8 cellular contexts compared by ENCODE assay signal in genomic region chr1:99969260-99969728, GRCh38. TPM values are rescaled to one million over a fixed set of nuclear protein-coding genes. Genes with fewer than 3 reads are reported as not detected.
DNase-seq lines count a peak whose midpoint lies in the region; ATAC-seq and TF ChIP-seq lines count a peak whose summit lies in the region.

No MANE protein-coding gene starts in this region.

- CTCF ChIA-PET in WTC11 (lab: Charles Lee) = interaction anchor here (1.6 kb wide), 1 partner anchor 12 kb away, joined by 4 read pairs; no protein-coding TSS in a partner anchor

- H3K36me3 ChIP-seq in heart right ventricle (peaks cover 0 to 7% (median 0%) of the 10 kb centered on the region in 9 donors), skeletal muscle satellite cell (ENCODE audit: insufficient read depth, low read length) (no peaks in the 10 kb centered on the region)

- no peaks in the 10 kb centered on the region for H3K27me3 ChIP-seq in heart right ventricle
- no peaks in the 10 kb centered on the region for H3K27me3 ChIP-seq in skeletal muscle satellite cell (ENCODE audit: control insufficient read depth, insufficient read depth, low read length)

- H3K4me1 ChIP-seq in heart right ventricle (peaks cover 0 to 24% (median 11%) of the 10 kb centered on the region in 9 donors), skeletal muscle satellite cell (ENCODE audit: control insufficient read depth, insufficient read depth, low read length) (peaks cover 20% of the 10 kb centered on the region)

- H3K27me3 Mint-ChIP-seq in WTC11 (ENCODE audit: low read depth) = no peaks in the 10 kb centered on the region

- peak overlapping the region; percentile 99 for H3K4me3 Mint-ChIP-seq in WTC11

- H3K27ac Mint-ChIP-seq in WTC11 = peak overlapping the region; percentile 25

- peak; percentile 0 for DNase-seq in stimulated activated CD8-positive, alpha-beta memory T cell treated with anti-CD3 and anti-CD28 coated beads, Interleukin-15, amount 100 ng/mL, for 1 hour (ENCODE audit: low read depth)
- no peak for DNase-seq in stimulated activated CD8-positive, alpha-beta memory T cell treated with anti-CD3 and anti-CD28 coated beads, Interleukin-4, amount 100 ng/mL, for 48 hours
- DNase-seq in WTC11 (ENCODE audit: low spot score) (no peak), heart right ventricle (no peak), SW 1271 (lab: John Stamatoyannopoulos, UW) (no peak), NCI-H2196 (lab: John Stamatoyannopoulos, UW; ENCODE audit: unreplicated experiment) (no peak)

- intact Hi-C loops in heart right ventricle (cut with DNase I) = no loop called here

- no peak for TF ChIP-seq CTCF in WTC11 (IDR thresholded peaks at IDR 0.05)
- TF ChIP-seq CTCF in heart right ventricle (IDR thresholded peaks at IDR 0.05) = no peak

- WGBS in heart right ventricle, 2 donors = 19 to 22% methylated on average over 6 of the region's 6 CpGs

- ATAC-seq in HG03108 (IDR thresholded peaks at IDR 0.05; ENCODE audit: unreplicated experiment) = peak; percentile 8
- no peak; the same call in 1 of the 2 replicates for ATAC-seq in WTC11
- peak in 5 of 8 donors; percentile 5 to 39 (median 23) for ATAC-seq in heart right ventricle

- H3K4me1 Mint-ChIP-seq in WTC11 = peaks cover 22% of the 10 kb centered on the region

- H3K27ac ChIP-seq in heart right ventricle = peak overlapping the region in 9 of 10 donors; percentile 51 to 91 (median 74)

- no peaks in the 10 kb centered on the region for H3K9me3 ChIP-seq in heart right ventricle
- no peaks in the 10 kb centered on the region for H3K9me3 ChIP-seq in skeletal muscle satellite cell (replicated peaks; ENCODE audit: low read length)

- H3K9ac ChIP-seq in skeletal muscle satellite cell (ENCODE audit: low read depth, low read length) = peak overlapping the region; percentile 89

- H3K4me2 ChIP-seq in skeletal muscle satellite cell (ENCODE audit: low read length) = peak overlapping the region; percentile 95

- POLR2A ChIA-PET in WTC11 (lab: Charles Lee) = interaction anchor here (0.6 to 1.6 kb wide), 6 partner anchors 10 to 382 kb away, joined by 3 to 8 read pairs (median 4); partner anchors contain the start of genes AGL, SASS6 and TRMT13

- peak overlapping the region; percentile 67 to 98 (median 86) for H3K4me3 ChIP-seq in heart right ventricle
- peak overlapping the region; percentile 97 for H3K4me3 ChIP-seq in skeletal muscle satellite cell (ENCODE audit: low read length)

- no peaks in the 10 kb centered on the region for H3K9me3 Mint-ChIP-seq in WTC11

- no peaks in the 10 kb centered on the region for H3K36me3 Mint-ChIP-seq in WTC11

TF ChIP-seq in WTC11, 78 proteins besides CTCF, POLR2A, EP300 and RAD21 (continues in another document):
- TF ChIP-seq ATF3 (CRISPR knock-in tag; conservative IDR thresholded peaks at IDR 0.05) (no peak), ARID4B (CRISPR knock-in tag; IDR thresholded peaks at IDR 0.05; ENCODE audit: borderline replicate concordance) (no peak), AFF4 (CRISPR knock-in tag; IDR thresholded peaks at IDR 0.05; ENCODE audit: borderline replicate concordance) (no peak), NR2C2 (CRISPR knock-in tag; IDR thresholded peaks at IDR 0.05) (no peak), FOXJ3 (CRISPR knock-in tag; IDR thresholded peaks at IDR 0.05; ENCODE audit: borderline replicate concordance) (no peak)
- TF ChIP-seq, protein P1, sequence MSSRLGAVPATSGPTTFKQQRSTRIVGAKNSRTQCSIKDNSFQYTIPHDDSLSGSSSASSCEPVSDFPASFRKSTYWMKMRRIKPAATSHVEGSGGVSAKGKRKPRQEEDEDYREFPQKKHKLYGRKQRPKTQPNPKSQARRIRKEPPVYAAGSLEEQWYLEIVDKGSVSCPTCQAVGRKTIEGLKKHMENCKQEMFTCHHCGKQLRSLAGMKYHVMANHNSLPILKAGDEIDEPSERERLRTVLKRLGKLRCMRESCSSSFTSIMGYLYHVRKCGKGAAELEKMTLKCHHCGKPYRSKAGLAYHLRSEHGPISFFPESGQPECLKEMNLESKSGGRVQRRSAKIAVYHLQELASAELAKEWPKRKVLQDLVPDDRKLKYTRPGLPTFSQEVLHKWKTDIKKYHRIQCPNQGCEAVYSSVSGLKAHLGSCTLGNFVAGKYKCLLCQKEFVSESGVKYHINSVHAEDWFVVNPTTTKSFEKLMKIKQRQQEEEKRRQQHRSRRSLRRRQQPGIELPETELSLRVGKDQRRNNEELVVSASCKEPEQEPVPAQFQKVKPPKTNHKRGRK (CRISPR knock-in tag; IDR thresholded peaks at IDR 0.05; ENCODE audit: borderline replicate concordance) = no peak
- TF ChIP-seq, protein P2, sequence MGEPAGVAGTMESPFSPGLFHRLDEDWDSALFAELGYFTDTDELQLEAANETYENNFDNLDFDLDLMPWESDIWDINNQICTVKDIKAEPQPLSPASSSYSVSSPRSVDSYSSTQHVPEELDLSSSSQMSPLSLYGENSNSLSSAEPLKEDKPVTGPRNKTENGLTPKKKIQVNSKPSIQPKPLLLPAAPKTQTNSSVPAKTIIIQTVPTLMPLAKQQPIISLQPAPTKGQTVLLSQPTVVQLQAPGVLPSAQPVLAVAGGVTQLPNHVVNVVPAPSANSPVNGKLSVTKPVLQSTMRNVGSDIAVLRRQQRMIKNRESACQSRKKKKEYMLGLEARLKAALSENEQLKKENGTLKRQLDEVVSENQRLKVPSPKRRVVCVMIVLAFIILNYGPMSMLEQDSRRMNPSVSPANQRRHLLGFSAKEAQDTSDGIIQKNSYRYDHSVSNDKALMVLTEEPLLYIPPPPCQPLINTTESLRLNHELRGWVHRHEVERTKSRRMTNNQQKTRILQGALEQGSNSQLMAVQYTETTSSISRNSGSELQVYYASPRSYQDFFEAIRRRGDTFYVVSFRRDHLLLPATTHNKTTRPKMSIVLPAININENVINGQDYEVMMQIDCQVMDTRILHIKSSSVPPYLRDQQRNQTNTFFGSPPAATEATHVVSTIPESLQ (CRISPR knock-in tag; IDR thresholded peaks at IDR 0.05) = no peak

RNA-seq across cellular contexts. Expression of gene SLC35A3, which starts 0.5 kb away (rescaled TPM):
- 14.1 to 15.9 TPM (median 14.5 TPM) in 3 replicates for total RNA-seq in WTC11 (2021)
- 1 to 10 TPM; 5.3 to 9.4 (median 8.1) TPM for total RNA-seq in heart right ventricle
- 1 to 10 TPM; 3.2 to 7.8 TPM for polyA plus RNA-seq in heart right ventricle
- total RNA-seq in skeletal muscle satellite cell (2012; rRNA removed) = 23.6 and 32.3 TPM in 2 replicates
